In the genomic region with DNA sequence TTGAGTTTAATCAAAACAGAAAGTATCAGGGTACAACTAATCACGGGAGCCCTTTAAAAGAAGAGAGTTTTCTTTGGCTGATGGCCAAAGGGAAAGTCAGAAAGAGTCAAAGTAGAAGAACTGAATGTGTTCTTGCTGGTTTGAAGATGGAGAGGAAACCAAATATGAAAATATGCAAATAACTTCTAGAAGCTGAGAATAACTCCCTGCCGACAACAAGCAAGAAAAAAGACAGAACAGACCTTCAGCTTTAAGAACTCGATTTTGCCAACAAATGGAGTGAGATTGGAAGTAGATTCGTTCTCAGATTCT, we compare ENCODE assay signal across 21 cellular contexts.
A peak's percentile ranks its signal among the peaks of the same experiment; 100 is the strongest.
DNase-seq lines count a peak whose midpoint lies in the region; ATAC-seq and TF ChIP-seq lines count a peak whose summit lies in the region.
"Had no signal": no experiment of that assay in that cellular context is flagged by ENCODE, and none has a peak within 500 bp of the region (broad histone marks: within the 10 kb centered on the region; RNA-seq: fewer than 3 reads in every experiment).

No MANE protein-coding gene starts in this region.

- H3K9me2 ChIP-seq in SU-DHL-6 (replicated peaks; ENCODE audit: insufficient read depth, low read length): no peaks in the 10 kb centered on the region

- no peaks in the 10 kb centered on the region for H4K20me1 ChIP-seq in SU-DHL-6 (ENCODE audit: low read depth, low read length)

- H3K27ac ChIP-seq in SU-DHL-6 (ENCODE audit: low read depth, low read length): no peak overlapping the region
- H3K27ac ChIP-seq: parathyroid adenoma, transverse colon had no signal

- TF ChIP-seq CTCF in GM12865 (IDR thresholded peaks at IDR 0.05; ENCODE audit: insufficient read depth, low read depth, low read length, missing control alignments) (no peak), SU-DHL-6 (IDR thresholded peaks at IDR 0.05; ENCODE audit: insufficient read depth, low read length, poor library complexity, severe bottlenecking) (no peak)

- H3K4me3 ChIP-seq in GM12865 (ENCODE audit: low read depth, low read length) (no peak overlapping the region), SU-DHL-6 (ENCODE audit: insufficient read depth, low read length, poor library complexity, severe bottlenecking) (no peak overlapping the region)
- H3K4me3 ChIP-seq: transverse colon had no signal

- H3K9ac ChIP-seq in SU-DHL-6 (ENCODE audit: low read length): no peak overlapping the region
- H3K9ac ChIP-seq: parathyroid adenoma had no signal

- intact Hi-C loops in posterior vena cava (cut with DNase I): no loop called here

- DNase-seq in GM12865 (ENCODE audit: low read depth) (peak; percentile 50), NCI-H1105 treated with DMSO at 0.1 percent for 48 hours (lab: John Stamatoyannopoulos, UW) (no peak), iPS-NIHi7 (ENCODE audit: extremely low spot score) (no peak), posterior vena cava (ENCODE audit: low spot score) (no peak)
- DNase-seq: activated CD4-positive, alpha-beta T cell treated with anti-CD3 and anti-CD28 coated beads for 48 hours; activated CD8-positive, alpha-beta memory T cell treated with anti-CD3 and anti-CD28 coated beads, Interleukin-2, amount 10 ng/mL, durations not matched to agents 7 days and 5 days; activated naive CD8-positive, alpha-beta T cell treated with anti-CD3 and anti-CD28 coated beads, Interleukin-2, amount 10 ng/mL, durations not matched to agents 7 days and 5 days; cortex of kidney; kidney; natural killer cell; NCI-H1930; NCI-H446; NK-92 treated with Interleukin-12 subunit alpha and Interleukin-12 subunit beta, amount 100 ng/mL, for 24 hours; stimulated activated CD4-positive, alpha-beta T cell treated with anti-CD3 and anti-CD28 coated beads, Interleukin-2, amount 100 ng/mL, for 24 hours; SW 1271; transverse colon had no signal

- H3K27me3 ChIP-seq in SU-DHL-6 (ENCODE audit: low read length): no peaks in the 10 kb centered on the region
- H3K27me3 ChIP-seq: transverse colon had no signal

- ATAC-seq in GM19025 (IDR thresholded peaks at IDR 0.05; ENCODE audit: low read depth, unreplicated experiment) (peak; percentile 49), HG02938 (IDR thresholded peaks at IDR 0.05; ENCODE audit: unreplicated experiment) (peak; percentile 79), GM21528 (IDR thresholded peaks at IDR 0.05; ENCODE audit: low FRiP score, unreplicated experiment) (no peak)
- ATAC-seq: activated CD8-positive, alpha-beta memory T cell treated with anti-CD3 and anti-CD28 coated beads, Interleukin-2, amount 10 ng/mL, durations not matched to agents 7 days and 5 days; natural killer cell had no signal

- peak overlapping the region; percentile 26 for H3K4me2 ChIP-seq in SU-DHL-6 (ENCODE audit: low read depth, low read length, poor library complexity, severe bottlenecking)

- no peaks in the 10 kb centered on the region for H3K79me2 ChIP-seq in SU-DHL-6 (ENCODE audit: insufficient read depth, low read length)
- H3K79me2 ChIP-seq: parathyroid adenoma had no signal

- H2AFZ ChIP-seq in SU-DHL-6 (ENCODE audit: low read depth, low read length, severe bottlenecking): no peak overlapping the region
- H2AFZ ChIP-seq: parathyroid adenoma had no signal

- H3K36me3 ChIP-seq in SU-DHL-6 (ENCODE audit: low read length): no peaks in the 10 kb centered on the region
- H3K36me3 ChIP-seq: transverse colon had no signal

- no peaks in the 10 kb centered on the region for H3F3A ChIP-seq in SU-DHL-6 (ENCODE audit: insufficient read depth)

- no peaks in the 10 kb centered on the region for H3K9me3 ChIP-seq in SU-DHL-6 (ENCODE audit: insufficient read depth, low read length)
- H3K9me3 ChIP-seq: transverse colon had no signal
